In the genomic region with DNA sequence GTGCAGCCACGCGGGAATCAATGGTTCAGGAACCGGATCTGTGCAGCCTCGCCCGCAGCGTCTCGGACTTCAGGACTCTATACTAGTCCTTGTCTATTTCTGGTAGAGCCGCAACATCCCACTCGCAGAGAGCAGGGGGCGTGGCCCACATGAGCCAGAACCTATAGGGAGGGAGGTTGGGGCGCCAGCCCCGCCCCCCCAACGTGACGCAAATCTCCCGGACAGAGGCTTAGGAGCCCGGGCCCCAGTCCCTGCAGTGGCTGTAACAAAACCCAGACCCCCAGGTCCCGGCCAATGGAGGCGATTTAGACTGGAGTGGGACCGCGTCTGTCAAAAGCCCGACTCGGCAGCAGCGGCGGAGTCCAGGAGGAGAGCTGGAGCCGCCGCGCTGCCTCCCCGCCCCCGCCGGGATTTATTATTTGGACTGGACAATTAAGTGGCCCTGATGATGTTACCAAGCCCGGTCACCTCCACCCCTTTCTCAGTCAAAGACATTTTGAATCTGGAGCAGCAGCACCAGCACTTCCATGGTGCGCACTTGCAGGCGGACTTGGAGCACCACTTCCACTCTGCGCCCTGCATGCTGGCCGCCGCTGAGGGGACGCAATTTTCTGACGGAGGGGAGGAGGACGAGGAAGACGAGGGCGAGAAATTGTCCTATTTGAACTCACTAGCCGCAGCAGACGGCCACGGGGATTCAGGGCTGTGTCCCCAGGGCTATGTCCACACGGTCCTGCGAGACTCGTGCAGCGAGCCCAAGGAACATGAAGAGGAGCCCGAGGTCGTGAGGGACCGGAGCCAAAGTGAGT, we compare ENCODE assay signal across 8 cellular contexts. TPM values are rescaled to one million over a fixed set of nuclear protein-coding genes. Genes with fewer than 3 reads are reported as not detected.
DNase-seq lines count a peak whose midpoint lies in the region; ATAC-seq, FAIRE-seq and TF ChIP-seq lines count a peak whose summit lies in the region.

A gene (plus strand): TSS at position 256 of the 809 bp plus-strand sequence. CDS start 190 bp downstream, at position 446.

- no peak for TF ChIP-seq EP300 in suprapubic skin (IDR thresholded peaks at IDR 0.05)

- H3K9me3 Mint-ChIP-seq in CD14-positive monocyte = peaks cover 4 to 51% (median 39%) of the 10 kb centered on the region in 7 donors

- POLR2A ChIA-PET in Panc1 (lab: Charles Lee) = no interaction called here

- in situ Hi-C loops in Panc1 (cut with HindIII; ENCODE audit: low pct_unique_long_range_greater_than_20kb, low sequenced_read_pairs) = no loop called here

- whole genome bisulfite sequencing in suprapubic skin = 9% methylated on average over 27 of the region's 51 CpGs

- TF ChIP-seq POLR2A in erythroblast (IDR thresholded peaks at IDR 0.05; ENCODE audit: low read length) = no peak
- no peak for TF ChIP-seq POLR2A in suprapubic skin (IDR thresholded peaks at IDR 0.05)

- H3K27ac ChIP-seq in Panc1 (ENCODE audit: low read length) (no peak within 1 kb of the TSS), suprapubic skin (no peak within 1 kb of the TSS)

- H3K9me3 ChIP-seq in Panc1 (ENCODE audit: control insufficient read depth, insufficient read depth, low read depth, low read length) (no peaks in the 10 kb centered on the region), suprapubic skin (no peaks in the 10 kb centered on the region)

- ATAC-seq in GM21576 (IDR thresholded peaks at IDR 0.05; ENCODE audit: unreplicated experiment) = peak; percentile 49
- ATAC-seq in Panc1 = peak; percentile 86
- ATAC-seq in omental fat pad (ENCODE audit: low FRiP score) = peak; percentile 78

- peaks cover 18% of the 10 kb centered on the region for H3K27me3 ChIP-seq in Panc1 (ENCODE audit: control insufficient read depth, insufficient read depth, low read length)
- H3K27me3 ChIP-seq in suprapubic skin = peaks cover 100% of the 10 kb centered on the region

- H3K27me3 Mint-ChIP-seq in CD14-positive monocyte (ENCODE audit: low read depth in 3 of 3) = peaks cover 96 to 100% (median 96%) of the 10 kb centered on the region in 3 donors

- peak within 1 kb of the TSS in 1 of 7 donors; percentile 62 for H3K27ac Mint-ChIP-seq in CD14-positive monocyte

- H3K4me1 Mint-ChIP-seq in CD14-positive monocyte = peaks cover 90% of the 10 kb centered on the region

- CTCF ChIA-PET in Panc1 (lab: Charles Lee) = no interaction called here

- H3K36me3 Mint-ChIP-seq in CD14-positive monocyte = peaks cover 12 to 23% of the 10 kb centered on the region in 2 donors

- H3K36me3 ChIP-seq in Panc1 (ENCODE audit: control insufficient read depth, insufficient read depth, low read length) = no peaks in the 10 kb centered on the region
- no peaks in the 10 kb centered on the region for H3K36me3 ChIP-seq in suprapubic skin

- peak within 1 kb of the TSS; percentile 77 to 95 for H3K4me3 Mint-ChIP-seq in CD14-positive monocyte

- no TSS peak for BruUV-seq in Panc1 (replicated peaks; lab: Mats Ljungman, UMichigan)

- H3K4me3 ChIP-seq in Panc1 (ENCODE audit: low read depth in 2 of 2, low read length in 2 of 2) (peak within 1 kb of the TSS; percentile 49 to 54), suprapubic skin (no peak within 1 kb of the TSS)

- no peak for FAIRE-seq in urothelium cell line (lab: Jason Lieb, UNC)

- DNase-seq in CD14-positive monocyte (ENCODE audit: low spot score) = peak; percentile 72
- DNase-seq in Panc1 (ENCODE audit: low read depth, low spot score) = no peak
- peak; percentile 70 to 74 for DNase-seq in erythroblast (lab: John Stamatoyannopoulos, UW)
- DNase-seq in omental fat pad (ENCODE audit: low spot score) = no peak
- no peak for DNase-seq in GM03348 (ENCODE audit: low spot score)
- DNase-seq in suprapubic skin (ENCODE audit: low spot score in 2 of 2) = no peak
- no peak for DNase-seq in urothelium cell line (ENCODE audit: low spot score)

- TF ChIP-seq CTCF in CD14-positive monocyte (IDR thresholded peaks at IDR 0.05) (no peak), Panc1 (IDR thresholded peaks at IDR 0.05) (no peak), omental fat pad (IDR thresholded peaks at IDR 0.05) (no peak), suprapubic skin (IDR thresholded peaks at IDR 0.05) (no peak)

- intact Hi-C loops in CD14-positive monocyte (cut with micrococcal nuclease) (no loop called here), Panc1 (cut with micrococcal nuclease; ENCODE audit: unreplicated experiment) (no loop called here)

- no peaks in the 10 kb centered on the region; the same call in 1 of the 2 replicates for H3K4me1 ChIP-seq in Panc1 (ENCODE audit: control insufficient read depth, insufficient read depth, low read length)
- peaks cover 59% of the 10 kb centered on the region for H3K4me1 ChIP-seq in suprapubic skin

RNA-seq across cellular contexts. Expression of the gene that starts here (rescaled TPM):
- not detected for polyA plus RNA-seq in CD14-positive monocyte
- total RNA-seq in Panc1 (2021; ENCODE audit: unreplicated experiment) (0.15 TPM), omental fat pad (10 to 100 TPM in 1 of 4 donors, 1 to 10 TPM in 1, under 1 TPM in 2; 0.36 to 15.4 (median 0.87) TPM), suprapubic skin (not detected)
- 0.13 TPM for polyA plus RNA-seq in Panc1 (2012; ENCODE audit: insufficient read length)

Comparison
In these comparisons a context has a peak if more than half of its experiments do, and no peak if none do; other contexts are left out.
1. Peak in DNase-seq in CD14-positive monocyte; RNA of the gene not detected or under 1 TPM.
2. Peak in ATAC-seq and H3K4me3 ChIP-seq in Panc1; RNA of the gene not detected or under 1 TPM.
3. DNase-seq: peak in erythroblast (2 of 2); none in Panc1 (single experiment), omental fat pad (single experiment), GM03348 (single experiment), suprapubic skin (0 of 2) and urothelium cell line (single experiment).
4. Peak in every context shown above with its lines, with median percentiles within 50 percentile points of each other: ATAC-seq.